ENCODE assay signal across 23 cellular contexts in genomic region chr9:23686896-23687295, GRCh38.
"Had no signal": no experiment of that assay in that cellular context is flagged by ENCODE, and none has a peak within 500 bp of the region (broad histone marks: within the 10 kb centered on the region; RNA-seq: fewer than 3 reads in every experiment).

No MANE protein-coding gene starts in this region.

- H3K9me3 ChIP-seq: adrenal gland, MG63 had no signal

- H3K4me3 ChIP-seq: adrenal gland, MG63, SK-N-MC had no signal

- H3K27ac ChIP-seq: adrenal gland, SK-N-MC had no signal

- H3K4me1 ChIP-seq: adrenal gland had no signal

- ATAC-seq: activated CD4-positive, CD25-positive, alpha-beta regulatory T cell treated with anti-CD3 and anti-CD28 coated beads, Interleukin-2, amount 50 U/mL, for 24 hours; activated CD8-positive, alpha-beta T cell treated with anti-CD3 and anti-CD28 coated beads for 36 hours; activated T-cell treated with anti-CD3 and anti-CD28 coated beads, Interleukin-2, amount 50 U/mL, for 72 hours had no signal

- H3K27me3 ChIP-seq: adrenal gland, MG63 had no signal

- DNase-seq: activated CD4-positive, alpha-beta T cell treated with anti-CD3 and anti-CD28 coated beads for 4 hours; activated CD8-positive, alpha-beta memory T cell treated with anti-CD3 and anti-CD28 coated beads, Interleukin-2, amount 50 U/mL, for 4 hours; activated CD8-positive, alpha-beta T cell treated with anti-CD3 and anti-CD28 coated beads for 36 hours; activated naive CD4-positive, alpha-beta T cell treated with anti-CD3 and anti-CD28 coated beads, Interleukin-2, amount 50 U/mL, for 16 hours; activated naive CD8-positive, alpha-beta T cell treated with anti-CD3 and anti-CD28 coated beads, Interleukin-2, amount 10 ng/mL, durations not matched to agents 7 days and 5 days; activated T-cell treated with anti-CD3 and anti-CD28 coated beads, Interleukin-2, amount 50 U/mL, for 72 hours; adrenal gland; anterior cingulate cortex; KG1; MG63; MV-4-11; NCI-H1092 treated with DMSO at 0.1 percent for 48 hours; NCI-H1417 treated with DMSO at 0.1 percent for 48 hours; NCI-H1694 treated with DMSO at 0.1 percent for 48 hours; NCI-H2029 treated with DMSO at 0.1 percent for 48 hours; NCI-H345; NCI-H510A; NCI-H526 treated with DMSO at 0.1 percent for 48 hours; NK-92 treated with Interleukin-12 subunit alpha and Interleukin-12 subunit beta, amount 100 ng/mL, for 24 hours; OCI-M1; SIG-M5 had no signal

- H3K36me3 ChIP-seq: adrenal gland, MG63 had no signal
